9 cellular contexts compared by ENCODE assay signal in genomic region chr19:13705201-13705600, GRCh38.
"Had no signal": no experiment of that assay in that cellular context is flagged by ENCODE, and none has a peak within 500 bp of the region (broad histone marks: within the 10 kb centered on the region; RNA-seq: fewer than 3 reads in every experiment).

No MANE protein-coding gene starts in this region.

- H3K27ac Mint-ChIP-seq: H9, HFFc6 had no signal

- ATAC-seq: HCT116 had no signal

- H3K27ac ChIP-seq: GM23248 had no signal

- H3K4me3 ChIP-seq: GM23248, HAP-1 had no signal

- H3K36me3 ChIP-seq: HAP-1 had no signal

- H3K4me1 Mint-ChIP-seq: H9 had no signal

- H3K4me3 Mint-ChIP-seq: H9, HFFc6 had no signal

- H3K9ac ChIP-seq: GM23248 had no signal

- H3K4me1 ChIP-seq: HAP-1 had no signal

- DNase-seq: GM23248, GOT3, H7, H9, HFFc6 had no signal

- FAIRE-seq: H1, H54 had no signal

- H2AFZ ChIP-seq: GM23248 had no signal
